Comparison of ENCODE assay signal across 8 cellular contexts in genomic region chr12:64611430-64612286, GRCh38. TPM values are rescaled to one million over a fixed set of nuclear protein-coding genes. Genes with fewer than 3 reads are reported as not detected.
A peak's percentile ranks its signal among the peaks of the same experiment; 100 is the strongest.
DNase-seq lines count a peak whose midpoint lies in the region; ATAC-seq and TF ChIP-seq lines count a peak whose summit lies in the region.

No MANE protein-coding gene starts in this region.

- H3K9ac ChIP-seq in GM23248: peak overlapping the region; percentile 66

- H3K27ac ChIP-seq in GM23248: no peak overlapping the region
- peak overlapping the region; percentile 91 to 95 for H3K27ac ChIP-seq in coronary artery
- H3K27ac ChIP-seq in lung (ENCODE audit: low read depth in 1 of 2, low read length in 1 of 2): peak overlapping the region; percentile 91 to 94
- peak overlapping the region in 2 of 3 donors; percentile 83 to 85 for H3K27ac ChIP-seq in thyroid gland

- peak overlapping the region; percentile 92 for H2AFZ ChIP-seq in GM23248

- no peaks in the 10 kb centered on the region for H3K27me3 Mint-ChIP-seq in T-helper 2 cell treated with Interferon-gamma antibody and Interleukin-4, amounts not matched to agents 5 μg/mL and 100 μg/mL, for 36 hours (ENCODE audit: low read depth)

- H3K9me3 Mint-ChIP-seq in T-helper 2 cell treated with Interferon-gamma antibody and Interleukin-4, amounts not matched to agents 5 μg/mL and 100 μg/mL, for 36 hours: no peaks in the 10 kb centered on the region

- H3K36me3 ChIP-seq in GM23248 (ENCODE audit: low read depth) (no peaks in the 10 kb centered on the region), lung (ENCODE audit: control insufficient read depth in 2 of 2, insufficient read depth in 2 of 2, low read length in 2 of 2) (peaks cover 0 to 2% of the 10 kb centered on the region in 2 donors), thyroid gland (no peaks in the 10 kb centered on the region)

- in situ Hi-C loops in GM23248 (cut with MboI): no loop called here
- in situ Hi-C loops in G401 (cut with HindIII; ENCODE audit: low sequenced_read_pairs): no loop called here

- H3K9me2 ChIP-seq in GM23248 (ENCODE audit: insufficient read depth): no peaks in the 10 kb centered on the region

- H4K20me1 ChIP-seq in GM23248 (ENCODE audit: insufficient read depth): no peaks in the 10 kb centered on the region

- H3K4me1 Mint-ChIP-seq in T-helper 2 cell treated with Interferon-gamma antibody and Interleukin-4, amounts not matched to agents 5 μg/mL and 100 μg/mL, for 36 hours (ENCODE audit: low read depth): peaks cover 46% of the 10 kb centered on the region

- WGBS in GM23248 (ENCODE audit: low coverage in 1 of 2, low lambda C conversion rate in 2 of 2, missing lambda C conversion rate in 2 of 2), 2 experiments: 20 to 21% methylated on average over 28 of the region's 28 CpGs
- 1% methylated on average over 28 of the region's 28 CpGs for WGBS in lung, 2 donors
- 10 to 12% methylated on average over 28 of the region's 28 CpGs for WGBS in thyroid gland, 2 donors

- H3K4me1 ChIP-seq in GM23248 (ENCODE audit: insufficient read depth) (peaks cover 8% of the 10 kb centered on the region; the same call in 1 of the 2 replicates), lung (ENCODE audit: control insufficient read depth in 2 of 2, insufficient read depth in 2 of 2, low read length in 2 of 2) (peaks cover 2 to 10% of the 10 kb centered on the region in 2 donors), thyroid gland (peaks cover 3 to 14% of the 10 kb centered on the region in 2 donors)

- peak overlapping the region; percentile 90 for H3K4me2 ChIP-seq in GM23248 (ENCODE audit: unreplicated experiment)

- peak overlapping the region; percentile 75 for H3K4me3 ChIP-seq in GM23248
- H3K4me3 ChIP-seq in coronary artery: peak overlapping the region; percentile 94
- H3K4me3 ChIP-seq in lung: peak overlapping the region; percentile 78
- H3K4me3 ChIP-seq in thyroid gland (replicated peaks in 1 of 3): peak overlapping the region; percentile 59 to 92 (median 85)

- peak overlapping the region; percentile 98 for H3K4me3 Mint-ChIP-seq in T-helper 2 cell treated with Interferon-gamma antibody and Interleukin-4, amounts not matched to agents 5 μg/mL and 100 μg/mL, for 36 hours

- H3K9me3 ChIP-seq in GM23248 (ENCODE audit: low read depth) (no peaks in the 10 kb centered on the region), lung (ENCODE audit: control insufficient read depth in 2 of 2, insufficient read depth in 1 of 2, low read length in 1 of 2) (no peaks in the 10 kb centered on the region), thyroid gland (no peaks in the 10 kb centered on the region)

- H3F3A ChIP-seq in GM23248 (ENCODE audit: insufficient read depth): peaks cover 18% of the 10 kb centered on the region

- H3K36me3 Mint-ChIP-seq in T-helper 2 cell treated with Interferon-gamma antibody and Interleukin-4, amounts not matched to agents 5 μg/mL and 100 μg/mL, for 36 hours (ENCODE audit: low read depth): peaks cover 35% of the 10 kb centered on the region

- H3K27ac Mint-ChIP-seq in T-helper 2 cell treated with Interferon-gamma antibody and Interleukin-4, amounts not matched to agents 5 μg/mL and 100 μg/mL, for 36 hours: peak overlapping the region; percentile 78

- intact Hi-C loops in thyroid gland (cut with DNase I): no loop called here

- peaks cover 31% of the 10 kb centered on the region for H3K79me2 ChIP-seq in GM23248 (ENCODE audit: insufficient read depth)

- TF ChIP-seq CTCF in coronary artery (IDR thresholded peaks at IDR 0.05) (no peak), lung (IDR thresholded peaks at IDR 0.05; ENCODE audit: control extremely low read depth, extremely low read depth) (no peak), thyroid gland (IDR thresholded peaks at IDR 0.05) (no peak)

- DNase-seq in 8988T (peak; percentile 18), GM23248 (peak; percentile 65), coronary artery (ENCODE audit: low spot score) (peak; percentile 76), lung (ENCODE audit: low spot score) (peak; percentile 43), thyroid gland (peak; percentile 33 to 35), G401 (ENCODE audit: low spot score) (no peak)
- DNase-seq in T-helper 2 cell treated with Interferon-gamma antibody and Interleukin-4, amounts not matched to agents 5 μg/mL and 100 μg/mL, for 36 hours (ENCODE audit: low spot score): peak; percentile 9
- no peak for DNase-seq in effector CD4-positive, alpha-beta T cell

- no peak for ATAC-seq in lung (ENCODE audit: insufficient read depth, low FRiP score)

- H3K27me3 ChIP-seq in GM23248 (replicated peaks; ENCODE audit: insufficient read depth): no peaks in the 10 kb centered on the region
- H3K27me3 ChIP-seq in lung (ENCODE audit: control insufficient read depth, insufficient read depth): no peaks in the 10 kb centered on the region
- H3K27me3 ChIP-seq in thyroid gland: no peaks in the 10 kb centered on the region

- no peak for TF ChIP-seq POLR2A in thyroid gland (IDR thresholded peaks at IDR 0.05)

RNA-seq across cellular contexts. Expression of gene RASSF3, which starts 1.4 kb away (rescaled TPM):
- total RNA-seq in GM23248 (2014; rRNA removed; shearing (Covaris generic)): 4.9 and 12.0 TPM in 2 replicates
- polyA plus RNA-seq in GM23248 (2016; fragmentation: Nextera tagmentation; extraction: Ambion mirVana) (1.5 and 1.9 TPM in 2 replicates), lung (10 to 100 TPM; 26.7 to 35.4 TPM)
- total RNA-seq in lung (10 to 100 TPM; 31.5 to 60.9 TPM), thyroid gland (10 to 100 TPM in 2 of 4 donors, 1 to 10 TPM in 2; 7.3 to 18.7 (median 11.2) TPM)
- 41.8 and 43.4 TPM in 2 replicates for total RNA-seq in G401 (2014; rRNA removed; shearing (Covaris generic))

Comparison
In these comparisons a context has a peak if more than half of its experiments do, and no peak if none do; other contexts are left out.
1. DNase-seq: peak in 8988T (single experiment), GM23248 (single experiment), T-helper 2 cell treated with Interferon-gamma antibody and Interleukin-4, amounts not matched to agents 5 μg/mL and 100 μg/mL, for 36 hours (single experiment), coronary artery (single experiment), lung (single experiment) and thyroid gland (2 of 2); none in G401 (single experiment) and effector CD4-positive, alpha-beta T cell (single experiment).
2. Peak in every context shown above with its lines, with median percentiles within 50 percentile points of each other: H3K4me3 ChIP-seq.